In genomic region chr7:6248581-6248980, GRCh38 we compare ENCODE assay signal across 14 cellular contexts. TPM values are rescaled to one million over a fixed set of nuclear protein-coding genes. Genes with fewer than 3 reads are reported as not detected.
DNase-seq lines count a peak whose midpoint lies in the region; ATAC-seq, FAIRE-seq and TF ChIP-seq lines count a peak whose summit lies in the region.
"Had no signal": no experiment of that assay in that cellular context is flagged by ENCODE, and none has a peak within 500 bp of the region (broad histone marks: within the 10 kb centered on the region; RNA-seq: fewer than 3 reads in every experiment).

No MANE protein-coding gene starts in this region.

- peak overlapping the region; percentile 83 for H3K27ac ChIP-seq in ACC112 (ENCODE audit: low read depth, low read length)
- no peak overlapping the region for H3K27ac ChIP-seq in K562 (ENCODE audit: extremely low read depth, low read depth, low read length)
- H3K27ac ChIP-seq in caudate nucleus (ENCODE audit: low read depth, low read length) = no peak overlapping the region
- H3K27ac ChIP-seq: cardiac muscle cell, thoracic aorta had no signal

- H3K4me2 ChIP-seq in K562 (ENCODE audit: insufficient read depth, low read length) = no peak overlapping the region

- H4K20me1 ChIP-seq in K562 (replicated peaks; ENCODE audit: control insufficient read depth, insufficient read depth, low read length) = no peaks in the 10 kb centered on the region

- H3K4me3 ChIP-seq in ACC112 (ENCODE audit: low read depth, low read length) (peak overlapping the region; percentile 53; the same call in 1 of the 2 replicates), K562 (no peak overlapping the region)
- H3K4me3 ChIP-seq: cardiac muscle cell, thoracic aorta had no signal

- H3K79me2 ChIP-seq in ACC112 (ENCODE audit: control insufficient read depth, insufficient read depth, low read length, unreplicated experiment) (peaks cover 92% of the 10 kb centered on the region), K562 (ENCODE audit: control insufficient read depth, insufficient read depth, low read length) (peaks cover 15% of the 10 kb centered on the region; the same call in 1 of the 3 replicates)

- DNase-seq in HTR-8/SVneo (ENCODE audit: insufficient read length, low spot score) = peak; percentile 77
- no peak for DNase-seq in K562 (ENCODE audit: extremely low read depth in 1 of 4, low spot score in 3 of 4)
- peak; percentile 88 for DNase-seq in iris pigment epithelial cell (ENCODE audit: low read depth)
- DNase-seq in HuH-7.5 (ENCODE audit: low spot score) = no peak
- no peak for DNase-seq in caudate nucleus (lab: John Stamatoyannopoulos, UW)
- DNase-seq in activated CD4-positive, alpha-beta T cell treated with anti-CD3 and anti-CD28 coated beads for 4 hours = no peak
- DNase-seq: NCI-H187 treated with DMSO at 0.1 percent for 48 hours had no signal

- no peak overlapping the region for H2AFZ ChIP-seq in ACC112 (ENCODE audit: low read length, unreplicated experiment)
- no peak overlapping the region for H2AFZ ChIP-seq in K562 (ENCODE audit: low read depth, low read length)

- FAIRE-seq in HTR-8/SVneo (lab: Jason Lieb, UNC) (peak; percentile 71), K562 (lab: Jason Lieb, UNC) (no peak)
- FAIRE-seq: frontal cortex had no signal

- WGBS in K562 (ENCODE audit: insufficient coverage, low coverage, missing lambda C conversion rate) = 69% methylated on average over 6 of the region's 6 CpGs

- ATAC-seq in K562 (peak; percentile 44; the same call in 2 of the 3 replicates), HG03108 (IDR thresholded peaks at IDR 0.05; ENCODE audit: unreplicated experiment) (no peak)
- ATAC-seq: left lobe of liver, Panc1 had no signal

- no peaks in the 10 kb centered on the region for H3K9me1 ChIP-seq in K562 (ENCODE audit: control insufficient read depth, insufficient read depth, low read length)

- in situ Hi-C loops in K562 (cut with MboI) = no loop called here

- H3K9me3 ChIP-seq in K562 (replicated peaks; ENCODE audit: control insufficient read depth, insufficient read depth, low read depth, low read length) = no peaks in the 10 kb centered on the region
- H3K9me3 ChIP-seq: thoracic aorta had no signal

- intact Hi-C loops in K562 (cut with micrococcal nuclease) = no loop called here

- POLR2A ChIA-PET in K562 (lab: Yijun Ruan, JAX) = interaction anchor here (0.8 to 2.3 kb wide), 3 partner anchors 9 to 52 kb away, joined by 3 to 15 read pairs (median 4); no protein-coding TSS in a partner anchor

- TF ChIP-seq RAD21 in K562 (CRISPR knock-in tag; conservative IDR thresholded peaks at IDR 0.05 in 1 of 2, IDR thresholded peaks at IDR 0.05 in 1 of 2) = no peak

- 0 out of 2 replicates have a peak, but pooled peaks cover 4% of the 10 kb centered on the region for H3K36me3 ChIP-seq in ACC112 (ENCODE audit: insufficient read depth, low read length)
- H3K36me3 ChIP-seq in K562 (ENCODE audit: control insufficient read depth, insufficient read depth, low read length) = no peaks in the 10 kb centered on the region
- H3K36me3 ChIP-seq: cardiac muscle cell, thoracic aorta had no signal

- H3K4me1 ChIP-seq in ACC112 (ENCODE audit: control insufficient read depth, insufficient read depth, low read length, unreplicated experiment) (peaks cover 63% of the 10 kb centered on the region), K562 (replicated peaks in 1 of 2; ENCODE audit: control insufficient read depth in 2 of 2, insufficient read depth in 2 of 2, low read length in 2 of 2) (peaks cover 0 to 7% of the 10 kb centered on the region in 2 experiments; a peak in 3 of 5 replicates)

- no TSS peak for BruUV-seq in K562 (replicated peaks; lab: Mats Ljungman, UMichigan)

- TF ChIP-seq POLR2A in K562 (conservative IDR thresholded peaks at IDR 0.05) = no peak

- H3K27me3 ChIP-seq in ACC112 (ENCODE audit: insufficient read depth, low read length) (no peaks in the 10 kb centered on the region), K562 (ENCODE audit: control insufficient read depth in 2 of 2, insufficient read depth in 2 of 2, low read length in 2 of 2) (no peaks in the 10 kb centered on the region)
- H3K27me3 ChIP-seq: cardiac muscle cell had no signal

- TF ChIP-seq EP300 in K562 (IDR thresholded peaks at IDR 0.05; ENCODE audit: low read length) = no peak

- H3K9ac ChIP-seq in K562 (ENCODE audit: insufficient read depth in 1 of 2, low read depth in 2 of 2, low read length in 2 of 2) = no peak overlapping the region

- CTCF ChIA-PET in K562 (lab: Yijun Ruan, JAX; ENCODE audit: low intra/inter-chr PET ratio) = no interaction called here

- no peak for TF ChIP-seq CTCF in K562 (IDR thresholded peaks at IDR 0.05 in 2 of 3, conservative IDR thresholded peaks at IDR 0.05 in 1 of 3; ENCODE audit: insufficient read depth in 2 of 3, low read depth in 1 of 3, low read length in 3 of 3)

TF ChIP-seq in K562, 482 proteins besides CTCF, POLR2A, EP300 and RAD21 (continues in another document):
- TF ChIP-seq FOSL1 (tag; conservative IDR thresholded peaks at IDR 0.05) = peak; percentile 63
- no peak for TF ChIP-seq NFE2 (IDR thresholded peaks at IDR 0.05; ENCODE audit: low read depth)
- no peak for TF ChIP-seq MLX (CRISPR knock-in tag; conservative IDR thresholded peaks at IDR 0.05)
- no peak for TF ChIP-seq ZBTB8A (IDR thresholded peaks at IDR 0.05; ENCODE audit: partially characterized antibody)

RNA-seq across cellular contexts. Expression of gene CYTH3, which starts 23.8 kb away (rescaled TPM):
- total RNA-seq in K562 (2011; cell fraction: chromatin; rRNA removed; ENCODE audit: low replicate concordance) = 23.7 and 39.3 TPM in 2 replicates
- total RNA-seq in K562 (2011; cell fraction: nucleolus; rRNA removed) = 19.7 and 23.5 TPM in 2 replicates
- 22.3 and 24.9 TPM in 2 replicates for total RNA-seq in K562 (2011; cell fraction: nucleoplasm; rRNA removed)
- 8.8 and 14.3 TPM in 2 replicates for total RNA-seq in K562 (2014; rRNA removed)
- 7.4 and 8.4 TPM in 2 replicates for total RNA-seq in K562 (2014; rRNA removed; fragmentation: Illumina TruSeq; extraction: Trizol)
- 11.5 TPM in 2 replicates for total RNA-seq in K562 (2015; rRNA removed; fragmentation: Illumina TruSeq; extraction: Trizol)
- total RNA-seq in K562 (2021) = 14.8 and 15.2 TPM in 2 replicates
- polyA plus RNA-seq in K562 (2011; rRNA removed) = 11.4 and 16.2 TPM in 2 replicates
- polyA plus RNA-seq in K562 (2011; cell fraction: cytosol; rRNA removed) = 13.6 and 14.6 TPM in 2 replicates
- 43.6 and 45.1 TPM in 2 replicates for polyA plus RNA-seq in K562 (2011; cell fraction: nucleus; rRNA removed)
- polyA plus RNA-seq in K562 (2012) = 11.3 and 12.8 TPM in 2 replicates
- polyA plus RNA-seq in K562 (2014; fragmentation: Illumina TruSeq; extraction: Trizol) = 12.3 and 13.8 TPM in 2 replicates
- under 1 TPM; 0.25 to 0.42 TPM for polyA plus RNA-seq in K562 (2014; fragmentation: Nextera tagmentation; extraction: Ambion mirVana)
- polyA plus RNA-seq in K562 (2014; rRNA removed) = 13.8 and 17.0 TPM in 2 replicates
- polyA minus RNA-seq in K562 (2011; rRNA and poly(A)+ RNA removed) = 5.5 and 6.4 TPM in 2 replicates
- 8.1 and 9.3 TPM in 2 replicates for polyA minus RNA-seq in K562 (2011; cell fraction: cytosol; rRNA and poly(A)+ RNA removed)
- polyA minus RNA-seq in K562 (2011; cell fraction: nucleus; rRNA and poly(A)+ RNA removed) = 9.8 and 12.1 TPM in 2 replicates

Comparison
In these comparisons a context has a peak if more than half of its experiments do, and no peak if none do; other contexts are left out.
1. DNase-seq: peak in HTR-8/SVneo (single experiment) and iris pigment epithelial cell (single experiment); none in K562 (0 of 4), HuH-7.5 (single experiment), caudate nucleus (0 of 61) and activated CD4-positive, alpha-beta T cell treated with anti-CD3 and anti-CD28 coated beads for 4 hours (0 of 2).